ENCODE assay signal across 16 cellular contexts in the genomic region with DNA sequence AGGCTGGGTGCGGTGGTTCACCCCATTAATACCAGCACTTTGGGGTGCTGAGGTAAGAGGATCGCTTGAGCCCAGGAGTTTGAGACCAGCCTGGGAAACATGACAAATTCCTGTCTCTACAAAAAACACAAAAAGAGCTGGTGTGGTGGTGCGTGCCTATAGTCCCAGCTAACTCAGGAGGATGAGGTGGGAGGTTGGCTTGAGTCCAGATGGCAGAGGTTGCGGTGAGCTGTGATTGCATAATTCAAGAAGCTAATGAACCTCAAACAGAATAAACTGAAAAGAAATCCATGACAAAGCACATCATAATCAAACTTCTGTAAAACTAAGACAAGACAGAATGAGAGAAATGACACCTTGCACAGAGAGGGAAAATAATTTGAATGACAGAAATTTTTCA. TPM values are rescaled to one million over a fixed set of nuclear protein-coding genes. Genes with fewer than 3 reads are reported as not detected.
DNase-seq lines count a peak whose midpoint lies in the region; FAIRE-seq and TF ChIP-seq lines count a peak whose summit lies in the region.
"Had no signal": no experiment of that assay in that cellular context is flagged by ENCODE, and none has a peak within 500 bp of the region (broad histone marks: within the 10 kb centered on the region; RNA-seq: fewer than 3 reads in every experiment).

No MANE protein-coding gene starts in this region.

- WGBS in esophagus muscularis mucosa: 84% methylated on average over 4 of the region's 4 CpGs
- 69% methylated on average over 4 of the region's 4 CpGs for WGBS in smooth muscle cell (ENCODE audit: low lambda C conversion rate)

- H3F3A ChIP-seq in smooth muscle cell (ENCODE audit: low read depth): no peaks in the 10 kb centered on the region

- TF ChIP-seq POLR2A in esophagus muscularis mucosa (IDR thresholded peaks at IDR 0.05; ENCODE audit: low read depth) (no peak), H54 (IDR thresholded peaks at IDR 0.05; ENCODE audit: low read depth, low read length) (no peak)

- no peaks in the 10 kb centered on the region for H4K20me1 ChIP-seq in smooth muscle cell (ENCODE audit: low read depth)

- H3K36me3 ChIP-seq in esophagus muscularis mucosa (no peaks in the 10 kb centered on the region), smooth muscle cell (ENCODE audit: low read depth) (no peaks in the 10 kb centered on the region)
- H3K36me3 ChIP-seq: stomach had no signal

- H3K4me1 ChIP-seq in esophagus muscularis mucosa: no peaks in the 10 kb centered on the region
- H3K4me1 ChIP-seq in smooth muscle cell (ENCODE audit: low read depth): no peaks in the 10 kb centered on the region
- H3K4me1 ChIP-seq: stomach had no signal

- intact Hi-C loops in esophagus muscularis mucosa (cut with DNase I) (no loop called here), dorsolateral prefrontal cortex (cut with DNase I) (no loop called here)

- H3K4me2 ChIP-seq in smooth muscle cell: no peak overlapping the region

- no peak overlapping the region for H3K9ac ChIP-seq in smooth muscle cell (ENCODE audit: low read depth)

- TF ChIP-seq CTCF in AG04450 (IDR thresholded peaks at IDR 0.05; ENCODE audit: low read depth, low read length) (no peak), HFF-Myc (IDR thresholded peaks at IDR 0.05; ENCODE audit: low read depth, low read length, missing control alignments) (no peak), esophagus muscularis mucosa (IDR thresholded peaks at IDR 0.05) (no peak), smooth muscle cell (IDR thresholded peaks at IDR 0.05; ENCODE audit: borderline replicate concordance, insufficient read depth, poor library complexity, severe bottlenecking) (no peak), dorsolateral prefrontal cortex (IDR thresholded peaks at IDR 0.05 in 54 of 56, conservative IDR thresholded peaks at IDR 0.05 in 2 of 56; ENCODE audit: low read depth in 1 of 56, partially characterized antibody in 56 of 56) (no peak)

- H3K9me3 ChIP-seq in AG04450 (ENCODE audit: control insufficient read depth, insufficient read depth, low read length): no peaks in the 10 kb centered on the region
- H3K9me3 ChIP-seq in esophagus muscularis mucosa: no peaks in the 10 kb centered on the region
- no peaks in the 10 kb centered on the region for H3K9me3 ChIP-seq in smooth muscle cell (replicated peaks; ENCODE audit: low read depth)
- H3K9me3 ChIP-seq: stomach had no signal

- no peaks in the 10 kb centered on the region for H3K27me3 ChIP-seq in AG04450 (ENCODE audit: control insufficient read depth, insufficient read depth, low read length)
- H3K27me3 ChIP-seq in esophagus muscularis mucosa: peaks cover 0 to 3% (median 0%) of the 10 kb centered on the region in 4 donors
- peaks cover 13% of the 10 kb centered on the region for H3K27me3 ChIP-seq in smooth muscle cell (ENCODE audit: low read depth)
- peaks cover 0 to 3% (median 0%) of the 10 kb centered on the region in 45 donors for H3K27me3 ChIP-seq in dorsolateral prefrontal cortex
- H3K27me3 ChIP-seq: foreskin keratinocyte, stomach had no signal

- peak; percentile 38 for DNase-seq in AG04450 (ENCODE audit: low read depth, low spot score)
- DNase-seq in HFF-Myc (ENCODE audit: extremely low read depth, low read depth): peak; percentile 12
- peak; percentile 76 for DNase-seq in RPMI7951 (ENCODE audit: low read depth)
- peak; percentile 90 for DNase-seq in esophagus muscularis mucosa (ENCODE audit: extremely low spot score)
- no peak for DNase-seq in smooth muscle cell (lab: John Stamatoyannopoulos, UW; ENCODE audit: unreplicated experiment)
- no peak for DNase-seq in H54 (ENCODE audit: insufficient read length, low spot score)
- DNase-seq in NCI-H2227 treated with DMSO at 0.1 percent for 48 hours (lab: John Stamatoyannopoulos, UW): no peak
- no peak for DNase-seq in dorsolateral prefrontal cortex
- DNase-seq: activated CD4-positive, alpha-beta memory T cell treated with anti-CD3 and anti-CD28 coated beads, Interleukin-2, amount 10 ng/mL, durations not matched to agents 7 days and 5 days; activated naive CD4-positive, alpha-beta T cell treated with Interleukin-2 at 50 U/mL for 16 hours; islet precursor cell; KG1; NCI-H2029; stomach had no signal

- no peak overlapping the region for H2AFZ ChIP-seq in smooth muscle cell (ENCODE audit: low read depth)

- no peaks in the 10 kb centered on the region for H3K79me2 ChIP-seq in smooth muscle cell (ENCODE audit: low read depth)

- POLR2A ChIA-PET in AG04450 (lab: Yijun Ruan, JAX): no interaction called here

- H3K27ac ChIP-seq in AG04450 (ENCODE audit: low read depth, low read length) (no peak overlapping the region), esophagus muscularis mucosa (replicated peaks in 1 of 4) (no peak overlapping the region), smooth muscle cell (ENCODE audit: low read depth) (no peak overlapping the region), dorsolateral prefrontal cortex (no peak overlapping the region)
- H3K27ac ChIP-seq: foreskin keratinocyte, stomach had no signal

- CTCF ChIA-PET in AG04450 (lab: Charles Lee): interaction anchor here (1.9 kb wide), 1 partner anchor 167 kb away, joined by 14 read pairs; no protein-coding TSS in a partner anchor

- TF ChIP-seq EP300 in esophagus muscularis mucosa (IDR thresholded peaks at IDR 0.05): no peak

- H3K4me3 ChIP-seq in AG04450 (ENCODE audit: low read depth, low read length) (no peak overlapping the region), HFF-Myc (replicated peaks; ENCODE audit: low read depth, low read length) (no peak overlapping the region), esophagus muscularis mucosa (no peak overlapping the region), smooth muscle cell (no peak overlapping the region), dorsolateral prefrontal cortex (no peak overlapping the region)
- H3K4me3 ChIP-seq: stomach had no signal

- no peak for FAIRE-seq in H54 (lab: Jason Lieb, UNC)
- FAIRE-seq: GM18507 had no signal

RNA-seq across cellular contexts. Expression of a gene that starts 54.8 kb away (rescaled TPM):
- polyA plus RNA-seq in AG04450 (2011; rRNA removed) (6.8 and 7.0 TPM in 2 replicates), smooth muscle cell (14.2 and 16.7 TPM in 2 replicates)
- polyA minus RNA-seq in AG04450 (2011; rRNA and poly(A)+ RNA removed): 5.3 and 7.3 TPM in 2 replicates
- 6.4 and 7.1 TPM in 2 replicates for total RNA-seq in RPMI7951 (2014; rRNA removed; shearing (Covaris generic))
- total RNA-seq in esophagus muscularis mucosa (1 to 10 TPM; 2.8 to 5.5 (median 5.3) TPM), smooth muscle cell (8.5 and 10.1 TPM in 2 replicates), dorsolateral prefrontal cortex (10 to 100 TPM; 17.4 to 54.5 (median 34.8) TPM)

Comparison
In these comparisons a context has a peak if more than half of its experiments do, and no peak if none do; other contexts are left out.
1. DNase-seq: peak in AG04450 (single experiment), HFF-Myc (single experiment), RPMI7951 (single experiment) and esophagus muscularis mucosa (single experiment); none in smooth muscle cell (single experiment), H54 (single experiment), NCI-H2227 treated with DMSO at 0.1 percent for 48 hours (single experiment) and dorsolateral prefrontal cortex (0 of 10).